In genomic region chr14:31075144-31075543, GRCh38 we compare ENCODE assay signal across 22 cellular contexts. TPM values are rescaled to one million over a fixed set of nuclear protein-coding genes. Genes with fewer than 3 reads are reported as not detected.
DNase-seq lines count a peak whose midpoint lies in the region; ATAC-seq, FAIRE-seq and TF ChIP-seq lines count a peak whose summit lies in the region.
"Had no signal": no experiment of that assay in that cellular context is flagged by ENCODE, and none has a peak within 500 bp of the region (broad histone marks: within the 10 kb centered on the region; RNA-seq: fewer than 3 reads in every experiment).

No MANE protein-coding gene starts in this region.

- TF ChIP-seq POLR2A in GM12878 (IDR thresholded peaks at IDR 0.05; ENCODE audit: low read depth, low read length), result no peak

- TSS peak; percentile 53 for BruUV-seq in GM12878 (replicated peaks; lab: Mats Ljungman, UMichigan)

- H3K27ac ChIP-seq in SK-N-SH (ENCODE audit: low read depth in 2 of 2, low read length in 1 of 2) (no peak overlapping the region), HEK293 (ENCODE audit: extremely low read depth, low read depth, low read length) (no peak overlapping the region), GM12878 (ENCODE audit: control insufficient read depth, insufficient read depth) (no peak overlapping the region)
- H3K27ac ChIP-seq: 22Rv1; A549; BLaER1 treated with 17β-estradiol and CSF1 and Interleukin-3, amounts not matched to agents 10 nM and 100 nM; C4-2B had no signal

- RAD21 ChIA-PET in GM12878 (lab: Charles Lee; ENCODE audit: unreplicated experiment), result no interaction called here

- H3K4me3 Mint-ChIP-seq in central memory CD8-positive, alpha-beta T cell, result no peak overlapping the region
- H3K4me3 Mint-ChIP-seq: B cell; CD4-positive, alpha-beta T cell; CD8-positive, alpha-beta T cell had no signal

- no peaks in the 10 kb centered on the region for H3K4me1 Mint-ChIP-seq in central memory CD8-positive, alpha-beta T cell
- H3K4me1 Mint-ChIP-seq: B cell had no signal

- H3K27me3 ChIP-seq in SK-N-SH (ENCODE audit: insufficient read depth) (no peaks in the 10 kb centered on the region), GM12878 (replicated peaks in 1 of 2; ENCODE audit: control insufficient read depth in 2 of 2, insufficient read depth in 2 of 2, low read length in 1 of 2) (no peaks in the 10 kb centered on the region)
- H3K27me3 ChIP-seq: BLaER1 treated with 17β-estradiol and CSF1 and Interleukin-3, amounts not matched to agents 10 nM and 100 nM had no signal

- 95% methylated on average over 2 of the region's 2 CpGs for WGBS in SK-N-SH (ENCODE audit: low lambda C conversion rate)
- WGBS in GM12878 (ENCODE audit: insufficient coverage, insufficient replicate concordance, low lambda C conversion rate, missing lambda C conversion rate), result 100% methylated on average over 2 of the region's 2 CpGs

- intact Hi-C loops in GM12878 (cut with micrococcal nuclease; ENCODE audit: unreplicated experiment), result no loop called here

- peaks cover 15% of the 10 kb centered on the region for H3K36me3 Mint-ChIP-seq in central memory CD8-positive, alpha-beta T cell (ENCODE audit: insufficient read depth)

- no peak overlapping the region for H3K4me2 ChIP-seq in SK-N-SH
- no peak overlapping the region for H3K4me2 ChIP-seq in GM12878 (ENCODE audit: control insufficient read depth, insufficient read depth)
- H3K4me2 ChIP-seq: A549; BLaER1 treated with 17β-estradiol and CSF1 and Interleukin-3, amounts not matched to agents 10 nM and 100 nM had no signal

- H3K9me3 ChIP-seq in SK-N-SH, result no peaks in the 10 kb centered on the region
- H3K9me3 ChIP-seq in HEK293 (ENCODE audit: control insufficient read depth, insufficient read depth, low read depth, low read length), result no peaks in the 10 kb centered on the region
- H3K9me3 ChIP-seq in GM12878 (replicated peaks; ENCODE audit: control insufficient read depth, insufficient read depth, low read length), result no peaks in the 10 kb centered on the region
- H3K9me3 ChIP-seq: A549, Caco-2 had no signal

- CTCF ChIA-PET in SK-N-SH (lab: Yijun Ruan, JAX), result no interaction called here
- CTCF ChIA-PET in HEK293 (lab: Yijun Ruan, JAX), result interaction anchor here (0.6 kb wide), 1 partner anchor 90 kb away, joined by 3 read pairs; no protein-coding TSS in a partner anchor
- CTCF ChIA-PET in GM12878 (lab: Yijun Ruan, JAX), result interaction anchor here (0.9 kb wide), 1 partner anchor 15 kb away, joined by 3 read pairs; no protein-coding TSS in a partner anchor

- no peak overlapping the region for H2AFZ ChIP-seq in SK-N-SH (ENCODE audit: low read depth)
- H2AFZ ChIP-seq in GM12878 (ENCODE audit: control insufficient read depth, low read depth, low read length), result no peak overlapping the region

- TF ChIP-seq CTCF in SK-N-SH (IDR thresholded peaks at IDR 0.05) (no peak), HEK293 (tag by site-specific recombination; IDR thresholded peaks at IDR 0.05) (no peak), GM12878 (IDR thresholded peaks at IDR 0.05 in 2 of 3, conservative IDR thresholded peaks at IDR 0.05 in 1 of 3; ENCODE audit: control insufficient read depth in 2 of 3, extremely low read depth in 1 of 3, insufficient read depth in 1 of 3, low read depth in 3 of 3, low read length in 3 of 3) (no peak)

- POLR2A ChIA-PET in SK-N-SH (lab: Yijun Ruan, JAX) (no interaction called here), HEK293 (lab: Yijun Ruan, JAX) (no interaction called here), GM12878 (lab: Charles Lee) (no interaction called here)

- peak overlapping the region; percentile 1 for H3K27ac Mint-ChIP-seq in central memory CD8-positive, alpha-beta T cell (ENCODE audit: low read depth)
- H3K27ac Mint-ChIP-seq: B cell; CD4-positive, alpha-beta T cell; CD8-positive, alpha-beta T cell had no signal

- in situ Hi-C loops in GM12878 (cut with MboI), result no loop called here

- no peak for ATAC-seq in SK-N-SH treated with all-trans-retinoic acid at 6 μM for 48 hours
- no peak for ATAC-seq in GM12878
- ATAC-seq in central memory CD8-positive, alpha-beta T cell (replicated peaks; ENCODE audit: extremely low read depth, poor library complexity, severe bottlenecking), result no peak
- no peak for ATAC-seq in HG03108 (IDR thresholded peaks at IDR 0.05; ENCODE audit: unreplicated experiment)
- ATAC-seq: A549; CD8-positive, alpha-beta T cell had no signal

- peak; percentile 23 for FAIRE-seq in GM12878 (lab: Jason Lieb, UNC)
- FAIRE-seq: A549, G401.6, GM12892, GM18507 had no signal

- TF ChIP-seq RAD21 in SK-N-SH (IDR thresholded peaks at IDR 0.05; ENCODE audit: low read length) (no peak), GM12878 (IDR thresholded peaks at IDR 0.05; ENCODE audit: insufficient read depth, low read depth, low read length) (no peak)

- H3K79me2 ChIP-seq in SK-N-SH (ENCODE audit: insufficient read depth) (no peaks in the 10 kb centered on the region), GM12878 (ENCODE audit: control insufficient read depth, insufficient read depth, low read length) (no peaks in the 10 kb centered on the region)

- no peaks in the 10 kb centered on the region for H3K4me1 ChIP-seq in SK-N-SH (ENCODE audit: control insufficient read depth in 1 of 2, insufficient read depth in 2 of 2, low read depth in 1 of 2, low read length in 1 of 2)
- peaks cover 2% of the 10 kb centered on the region; the same call in 1 of the 2 replicates for H3K4me1 ChIP-seq in HEK293 (ENCODE audit: control insufficient read depth, insufficient read depth, low read length)
- no peaks in the 10 kb centered on the region for H3K4me1 ChIP-seq in GM12878 (ENCODE audit: control insufficient read depth, insufficient read depth, low read length)
- H3K4me1 ChIP-seq: BLaER1 treated with 17β-estradiol and CSF1 and Interleukin-3, amounts not matched to agents 10 nM and 100 nM; Caco-2 had no signal

- DNase-seq in SK-N-SH, result no peak
- no peak for DNase-seq in GM12878 (ENCODE audit: low read depth, low spot score)
- DNase-seq in central memory CD8-positive, alpha-beta T cell (ENCODE audit: low spot score in 2 of 2), result no peak
- no peak for DNase-seq in HUDEP-2 (lab: John Stamatoyannopoulos, UW; ENCODE audit: unreplicated experiment in 76 of 76)
- DNase-seq: AML-193; Caco-2; Calu3; CD4-positive, alpha-beta T cell; CD8-positive, alpha-beta T cell; DMS79 treated with DMSO at 0.1 percent for 48 hours; GF-D8 had no signal

- no peak overlapping the region for H3K9ac ChIP-seq in SK-N-SH
- no peak overlapping the region for H3K9ac ChIP-seq in GM12878 (ENCODE audit: control insufficient read depth, insufficient read depth, low read length)
- H3K9ac ChIP-seq: BLaER1 treated with 17β-estradiol and CSF1 and Interleukin-3, amounts not matched to agents 10 nM and 100 nM had no signal

- TF ChIP-seq EP300 in SK-N-SH (IDR thresholded peaks at IDR 0.05; ENCODE audit: borderline replicate concordance in 1 of 2, low read depth in 1 of 2, low read length in 1 of 2), result no peak
- no peak for TF ChIP-seq EP300 in GM12878 (IDR thresholded peaks at IDR 0.05; ENCODE audit: borderline replicate concordance in 1 of 2, control insufficient read depth in 1 of 2, low read depth in 2 of 2, low read length in 2 of 2)

- H3K4me3 ChIP-seq in SK-N-SH (ENCODE audit: low read depth in 2 of 2, low read length in 1 of 2), result no peak overlapping the region
- H3K4me3 ChIP-seq in HEK293 (ENCODE audit: low read depth, low read length), result no peak overlapping the region
- no peak overlapping the region for H3K4me3 ChIP-seq in GM12878
- H3K4me3 ChIP-seq: A549; BLaER1 treated with 17β-estradiol and CSF1 and Interleukin-3, amounts not matched to agents 10 nM and 100 nM had no signal

- no peaks in the 10 kb centered on the region for H3K27me3 Mint-ChIP-seq in central memory CD8-positive, alpha-beta T cell
- H3K27me3 Mint-ChIP-seq: B cell; CD4-positive, alpha-beta T cell had no signal

- H4K20me1 ChIP-seq in SK-N-SH (ENCODE audit: insufficient read depth) (no peaks in the 10 kb centered on the region), GM12878 (ENCODE audit: control insufficient read depth, insufficient read depth) (no peaks in the 10 kb centered on the region)
- H4K20me1 ChIP-seq: BLaER1 treated with 17β-estradiol and CSF1 and Interleukin-3, amounts not matched to agents 10 nM and 100 nM had no signal

- H3F3A ChIP-seq in SK-N-SH (replicated peaks; ENCODE audit: insufficient read depth), result no peaks in the 10 kb centered on the region

- SMC1A ChIA-PET in GM12878 (lab: Charles Lee; ENCODE audit: uncharacterized antibody, unreplicated experiment), result interaction anchor here (1.3 to 1.8 kb wide), 2 partner anchors 8 to 87 kb away, joined by 3 to 5 read pairs; no protein-coding TSS in a partner anchor

- H3K9me2 ChIP-seq in SK-N-SH, result no peaks in the 10 kb centered on the region

- peaks cover 0 to 10% of the 10 kb centered on the region in 2 experiments for H3K36me3 ChIP-seq in SK-N-SH (replicated peaks in 1 of 2; ENCODE audit: control insufficient read depth in 1 of 2, insufficient read depth in 2 of 2, low read length in 1 of 2)
- H3K36me3 ChIP-seq in HEK293 (ENCODE audit: control insufficient read depth in 2 of 2, insufficient read depth in 1 of 2, low read length in 2 of 2), result no peaks in the 10 kb centered on the region; a peak in 1 of 3 replicates
- no peaks in the 10 kb centered on the region for H3K36me3 ChIP-seq in GM12878 (ENCODE audit: control insufficient read depth in 2 of 2, insufficient read depth in 2 of 2, low read length in 1 of 2)

- peaks cover 5% of the 10 kb centered on the region for H3K9me3 Mint-ChIP-seq in central memory CD8-positive, alpha-beta T cell
- H3K9me3 Mint-ChIP-seq: CD4-positive, alpha-beta T cell had no signal

RNA-seq across cellular contexts. Expression of gene STRN3, which starts 49.0 kb away (rescaled TPM):
- 7.2 and 8.9 TPM in 2 replicates for polyA plus RNA-seq in SK-N-SH (2012; rRNA removed)
- 7.5 and 8.5 TPM in 2 replicates for polyA plus RNA-seq in SK-N-SH (2012; cell fraction: cytosol; rRNA removed)
- polyA plus RNA-seq in SK-N-SH (2012; cell fraction: nucleus; rRNA removed), result 7.4 and 17.1 TPM in 2 replicates
- total RNA-seq in GM12878 (2013; cell fraction: nucleolus; rRNA removed), result 70.4 and 72.0 TPM in 2 replicates
- 17.9 and 21.8 TPM in 2 replicates for total RNA-seq in GM12878 (2014; rRNA removed)
- total RNA-seq in GM12878 (2014; rRNA removed; fragmentation: Illumina TruSeq; extraction: Trizol), result 27.9 and 28.0 TPM in 2 replicates
- 17.0 and 17.4 TPM in 2 replicates for total RNA-seq in GM12878 (2021)
- 3.2 TPM for polyA plus RNA-seq in GM12878 (2011; ENCODE audit: low read depth)
- polyA plus RNA-seq in GM12878 (2011; rRNA removed), result 17.8 and 29.9 TPM in 2 replicates
- 6.6 and 7.2 TPM in 2 replicates for polyA plus RNA-seq in GM12878 (2011; cell fraction: cytosol; rRNA removed)
- polyA plus RNA-seq in GM12878 (2011; cell fraction: nucleus; rRNA removed), result 17.3 and 20.1 TPM in 2 replicates
- 5.7 and 9.2 TPM in 2 replicates for polyA plus RNA-seq in GM12878 (2012)
- 12.3 and 16.5 TPM in 2 replicates for polyA plus RNA-seq in GM12878 (2014; fragmentation: Illumina TruSeq; extraction: Trizol)
- 10 to 100 TPM in 1 of 2 experiments, 1 to 10 TPM in 1; 7.8 to 14.0 TPM for polyA plus RNA-seq in GM12878 (2014; fragmentation: Nextera tagmentation; extraction: Ambion mirVana)
- polyA plus RNA-seq in GM12878 (2014; rRNA removed), result 9.2 and 12.3 TPM in 2 replicates
- 10 to 100 TPM; 13.2 to 14.3 TPM for polyA plus RNA-seq in GM12878 (2016; fragmentation: Nextera tagmentation; extraction: Ambion mirVana)
- polyA minus RNA-seq in GM12878 (2011; rRNA and poly(A)+ RNA removed), result 23.0 and 45.6 TPM in 2 replicates
- polyA minus RNA-seq in GM12878 (2011; cell fraction: cytosol; rRNA and poly(A)+ RNA removed), result 8.6 and 12.4 TPM in 2 replicates
- polyA minus RNA-seq in GM12878 (2011; cell fraction: nucleus; rRNA and poly(A)+ RNA removed), result 21.3 and 38.5 TPM in 2 replicates

RNA-seq across cellular contexts. Expression of gene AP4S1, which starts 49.7 kb away (rescaled TPM):
- polyA plus RNA-seq in SK-N-SH (2012; rRNA removed), result 1.7 and 3.4 TPM in 2 replicates
- polyA plus RNA-seq in SK-N-SH (2012; cell fraction: cytosol; rRNA removed), result 4.0 and 4.8 TPM in 2 replicates
- polyA plus RNA-seq in SK-N-SH (2012; cell fraction: nucleus; rRNA removed), result 3.7 and 4.9 TPM in 2 replicates
- 7.1 and 10.2 TPM in 2 replicates for total RNA-seq in GM12878 (2013; cell fraction: nucleolus; rRNA removed)
- total RNA-seq in GM12878 (2014; rRNA removed), result 4.3 and 5.1 TPM in 2 replicates
- total RNA-seq in GM12878 (2014; rRNA removed; fragmentation: Illumina TruSeq; extraction: Trizol), result 6.3 and 6.5 TPM in 2 replicates
- total RNA-seq in GM12878 (2021), result 3.8 and 5.5 TPM in 2 replicates
- 2.4 TPM for polyA plus RNA-seq in GM12878 (2011; ENCODE audit: low read depth)
- polyA plus RNA-seq in GM12878 (2011; rRNA removed), result 3.6 and 6.9 TPM in 2 replicates
- 1.1 and 1.5 TPM in 2 replicates for polyA plus RNA-seq in GM12878 (2011; cell fraction: cytosol; rRNA removed)
- polyA plus RNA-seq in GM12878 (2011; cell fraction: nucleus; rRNA removed), result 1.2 and 1.4 TPM in 2 replicates
- polyA plus RNA-seq in GM12878 (2012), result 2.4 and 4.5 TPM in 2 replicates
- polyA plus RNA-seq in GM12878 (2014; fragmentation: Illumina TruSeq; extraction: Trizol), result 5.6 and 8.1 TPM in 2 replicates
- 1 to 10 TPM; 5.3 to 5.7 TPM for polyA plus RNA-seq in GM12878 (2014; fragmentation: Nextera tagmentation; extraction: Ambion mirVana)
- 2.9 and 6.3 TPM in 2 replicates for polyA plus RNA-seq in GM12878 (2014; rRNA removed)
- 1 to 10 TPM; 8.8 to 9.0 TPM for polyA plus RNA-seq in GM12878 (2016; fragmentation: Nextera tagmentation; extraction: Ambion mirVana)
- 2.3 and 4.2 TPM in 2 replicates for polyA minus RNA-seq in GM12878 (2011; rRNA and poly(A)+ RNA removed)
- polyA minus RNA-seq in GM12878 (2011; cell fraction: cytosol; rRNA and poly(A)+ RNA removed), result 0.27 and 2.2 TPM in 2 replicates
- polyA minus RNA-seq in GM12878 (2011; cell fraction: nucleus; rRNA and poly(A)+ RNA removed), result 1.1 and 4.3 TPM in 2 replicates
